ENCODE assay signal across 1 cellular context in genomic region chr2:6945087-6945813, GRCh38.
TF ChIP-seq lines count a peak whose summit lies in the region.

No MANE protein-coding gene starts in this region.

TF ChIP-seq in GM12878, 131 proteins besides CTCF, POLR2A, EP300 and RAD21 (continued from another document and continues in another):
- TF ChIP-seq ZNF592 (IDR thresholded peaks at IDR 0.05) (peak; percentile 42; the same call in 1 of the 2 replicates), SMAD5 (IDR thresholded peaks at IDR 0.05; ENCODE audit: low read depth) (no peak), SIN3A (IDR thresholded peaks at IDR 0.05; ENCODE audit: low read depth, low read length) (no peak), PML (IDR thresholded peaks at IDR 0.05; ENCODE audit: low read length) (no peak), PRDM15 (CRISPR knock-in tag; IDR thresholded peaks at IDR 0.05) (no peak), ZNF217 (IDR thresholded peaks at IDR 0.05) (peak; percentile 50; the same call in 1 of the 2 replicates), REST (IDR thresholded peaks at IDR 0.05; ENCODE audit: low read depth, low read length) (no peak), RB1 (IDR thresholded peaks at IDR 0.05; ENCODE audit: borderline replicate concordance) (no peak), E2F8 (IDR thresholded peaks at IDR 0.05; ENCODE audit: low read depth, partially characterized antibody) (no peak), MTA3 (IDR thresholded peaks at IDR 0.05; ENCODE audit: borderline replicate concordance, low read length) (peak; percentile 78; the same call in 1 of the 2 replicates), PAX5 (IDR thresholded peaks at IDR 0.05; ENCODE audit: borderline replicate concordance, low read depth, low read length) (peak; percentile 40; the same call in 1 of the 2 replicates), NFYA (IDR thresholded peaks at IDR 0.05; ENCODE audit: borderline replicate concordance, low read depth, low read length) (no peak), HDAC6 (IDR thresholded peaks at IDR 0.05; ENCODE audit: unreplicated experiment) (no peak), EED (IDR thresholded peaks at IDR 0.05; ENCODE audit: low read depth) (no peak), EGR1 (IDR thresholded peaks at IDR 0.05; ENCODE audit: borderline replicate concordance in 1 of 2, low read depth in 2 of 2, low read length in 2 of 2) (no peak), BACH1 (IDR thresholded peaks at IDR 0.05; ENCODE audit: borderline replicate concordance) (no peak; the same call in 1 of the 2 replicates), FOXK2 (IDR thresholded peaks at IDR 0.05) (no peak), ZNF687 (IDR thresholded peaks at IDR 0.05) (peak; percentile 92), RAD51 (IDR thresholded peaks at IDR 0.05) (peak; percentile 25; the same call in 1 of the 2 replicates), HDAC2 (IDR thresholded peaks at IDR 0.05) (no peak), CREM (IDR thresholded peaks at IDR 0.05; ENCODE audit: low read depth) (peak; percentile 39; the same call in 1 of the 2 replicates), SMAD1 (IDR thresholded peaks at IDR 0.05; ENCODE audit: low read depth, partially characterized antibody) (no peak), SKIL (IDR thresholded peaks at IDR 0.05; ENCODE audit: low read depth, poor library complexity, severe bottlenecking) (peak; percentile 95), ZNF384 (IDR thresholded peaks at IDR 0.05; ENCODE audit: borderline replicate concordance, low read depth, low read length) (no peak), POU2F2 (IDR thresholded peaks at IDR 0.05; ENCODE audit: borderline replicate concordance, low read depth, low read length) (no peak), E2F4 (IDR thresholded peaks at IDR 0.05; ENCODE audit: low read depth, low read length) (no peak), KLF5 (IDR thresholded peaks at IDR 0.05; ENCODE audit: partially characterized antibody) (no peak), RUNX3 (IDR thresholded peaks at IDR 0.05; ENCODE audit: low read length) (peak; percentile 96), STAT3 (IDR thresholded peaks at IDR 0.05; ENCODE audit: low read depth, low read length) (no peak), ATF2 (IDR thresholded peaks at IDR 0.05; ENCODE audit: low read length) (peak; percentile 79)
